In genomic region chr1:96861836-96862235, GRCh38 we compare ENCODE assay signal across 4 cellular contexts.
"Had no signal": no experiment of that assay in that cellular context is flagged by ENCODE, and none has a peak within 500 bp of the region (broad histone marks: within the 10 kb centered on the region; RNA-seq: fewer than 3 reads in every experiment).

No MANE protein-coding gene starts in this region.

- H3K4me3 ChIP-seq: K562 had no signal

- DNase-seq: IMR-90 had no signal

- H3K27ac ChIP-seq: HL-60 had no signal

- ATAC-seq: HepG2, K562 had no signal
